31 cellular contexts compared by ENCODE assay signal in genomic region chr3:30872879-30873278, GRCh38. TPM values are rescaled to one million over a fixed set of nuclear protein-coding genes. Genes with fewer than 3 reads are reported as not detected.
"Had no signal": no experiment of that assay in that cellular context is flagged by ENCODE, and none has a peak within 500 bp of the region (broad histone marks: within the 10 kb centered on the region; RNA-seq: fewer than 3 reads in every experiment).

No MANE protein-coding gene starts in this region.

- H3K4me3 Mint-ChIP-seq: activated CD4-positive, alpha-beta memory T cell treated with anti-CD3 and anti-CD28 coated beads, Interleukin-2, amount 10 ng/mL, durations not matched to agents 7 days and 5 days; activated CD4-positive, alpha-beta T cell treated with anti-CD3 and anti-CD28 coated beads for 36 hours; activated CD4-positive, alpha-beta T cell treated with anti-CD3 and anti-CD28 coated beads, Interleukin-2, amount 10 ng/mL, durations not matched to agents 24 days and 14 days; activated naive CD4-positive, alpha-beta T cell treated with anti-CD3 and anti-CD28 coated beads, Interleukin-2, amount 10 ng/mL, durations not matched to agents 7 days and 5 days; activated naive CD8-positive, alpha-beta T cell treated with anti-CD3 and anti-CD28 coated beads, Interleukin-2, amount 10 ng/mL, durations not matched to agents 7 days and 5 days; activated T-cell treated with anti-CD3 and anti-CD28 coated beads, Interleukin-2, amount 50 U/mL, for 24 hours; activated T-cell treated with anti-CD3 and anti-CD28 coated beads, Interleukin-2, amount 50 U/mL, for 72 hours; brain; T-helper 17 cell; T-helper 2 cell treated with Interferon-gamma antibody and Interleukin-4, amounts not matched to agents 5 μg/mL and 100 μg/mL, for 36 hours had no signal

- H3K4me1 Mint-ChIP-seq: activated CD4-positive, alpha-beta memory T cell treated with anti-CD3 and anti-CD28 coated beads, Interleukin-2, amount 10 ng/mL, durations not matched to agents 7 days and 5 days; activated CD4-positive, alpha-beta T cell treated with anti-CD3 and anti-CD28 coated beads for 36 hours; activated CD4-positive, alpha-beta T cell treated with anti-CD3 and anti-CD28 coated beads, Interleukin-2, amount 10 ng/mL, durations not matched to agents 24 days and 14 days; activated naive CD4-positive, alpha-beta T cell treated with anti-CD3 and anti-CD28 coated beads, Interleukin-2, amount 10 ng/mL, durations not matched to agents 7 days and 5 days; activated naive CD8-positive, alpha-beta T cell treated with anti-CD3 and anti-CD28 coated beads, Interleukin-2, amount 10 ng/mL, durations not matched to agents 7 days and 5 days; brain; T-helper 17 cell had no signal

- H3K27me3 ChIP-seq: ascending aorta, breast epithelium, cardiac muscle cell, colonic mucosa, esophagus squamous epithelium, heart left ventricle had no signal

- H3K9me3 Mint-ChIP-seq: activated CD4-positive, alpha-beta memory T cell treated with anti-CD3 and anti-CD28 coated beads, Interleukin-2, amount 10 ng/mL, durations not matched to agents 7 days and 5 days; activated CD4-positive, alpha-beta T cell treated with anti-CD3 and anti-CD28 coated beads, Interleukin-2, amount 10 ng/mL, durations not matched to agents 24 days and 14 days; activated naive CD4-positive, alpha-beta T cell treated with anti-CD3 and anti-CD28 coated beads, Interleukin-2, amount 10 ng/mL, durations not matched to agents 7 days and 5 days; activated naive CD4-positive, alpha-beta T cell treated with anti-CD3 and anti-CD28 coated beads, Interleukin-2, amount 50 U/mL, for 72 hours; activated naive CD8-positive, alpha-beta T cell treated with anti-CD3 and anti-CD28 coated beads, Interleukin-2, amount 10 ng/mL, durations not matched to agents 7 days and 5 days; activated T-cell treated with anti-CD3 and anti-CD28 coated beads, Interleukin-2, amount 50 U/mL, for 24 hours; activated T-cell treated with anti-CD3 and anti-CD28 coated beads, Interleukin-2, amount 50 U/mL, for 72 hours; brain; T-helper 2 cell treated with Interferon-gamma antibody and Interleukin-4, amounts not matched to agents 5 μg/mL and 100 μg/mL, for 36 hours had no signal

- ATAC-seq: activated CD4-positive, alpha-beta T cell treated with anti-CD3 and anti-CD28 coated beads for 36 hours; activated naive CD4-positive, alpha-beta T cell treated with anti-CD3 and anti-CD28 coated beads, Interleukin-2, amount 50 U/mL, for 72 hours; activated T-cell treated with anti-CD3 and anti-CD28 coated beads, Interleukin-2, amount 50 U/mL, for 72 hours; heart left ventricle; T-helper 17 cell had no signal

- H3K4me1 ChIP-seq: breast epithelium, colonic mucosa, heart left ventricle had no signal

- H3K4me3 ChIP-seq: ascending aorta, breast epithelium, cardiac muscle cell, colonic mucosa, esophagus squamous epithelium, heart left ventricle had no signal

- H3K27ac ChIP-seq: ascending aorta, breast epithelium, cardiac muscle cell, colonic mucosa, epithelial cell of prostate, esophagus squamous epithelium, heart left ventricle had no signal

- H3K36me3 Mint-ChIP-seq: activated naive CD4-positive, alpha-beta T cell treated with anti-CD3 and anti-CD28 coated beads, Interleukin-2, amount 10 ng/mL, durations not matched to agents 7 days and 5 days; activated naive CD4-positive, alpha-beta T cell treated with anti-CD3 and anti-CD28 coated beads, Interleukin-2, amount 50 U/mL, for 72 hours; activated naive CD8-positive, alpha-beta T cell treated with anti-CD3 and anti-CD28 coated beads, Interleukin-2, amount 10 ng/mL, durations not matched to agents 7 days and 5 days; brain had no signal

- DNase-seq: activated CD4-positive, alpha-beta memory T cell treated with anti-CD3 and anti-CD28 coated beads, Interleukin-2, amount 10 ng/mL, durations not matched to agents 7 days and 5 days; activated CD4-positive, alpha-beta T cell treated with anti-CD3 and anti-CD28 coated beads for 36 hours; activated CD4-positive, alpha-beta T cell treated with anti-CD3 and anti-CD28 coated beads, Interleukin-2, amount 10 ng/mL, durations not matched to agents 24 days and 14 days; activated CD4-positive, CD25-positive, alpha-beta regulatory T cell; activated CD4-positive, CD25-positive, alpha-beta regulatory T cell treated with anti-CD3 and anti-CD28 coated beads, Interleukin-2, amount 50 U/mL, for 72 hours; activated CD8-positive, alpha-beta memory T cell treated with anti-CD3 and anti-CD28 coated beads, Interleukin-2, amount 50 U/mL, for 48 hours; activated gamma-delta T cell; activated naive CD4-positive, alpha-beta T cell; activated naive CD4-positive, alpha-beta T cell treated with anti-CD3 and anti-CD28 coated beads, Interleukin-2, amount 10 ng/mL, durations not matched to agents 7 days and 5 days; activated naive CD8-positive, alpha-beta T cell treated with anti-CD3 and anti-CD28 coated beads, Interleukin-2, amount 10 ng/mL, durations not matched to agents 7 days and 5 days; activated T-cell treated with anti-CD3 and anti-CD28 coated beads for 4 hours; activated T-cell treated with anti-CD3 and anti-CD28 coated beads, Interleukin-2, amount 50 U/mL, for 24 hours; activated T-cell treated with anti-CD3 and anti-CD28 coated beads, Interleukin-2, amount 50 U/mL, for 72 hours; central memory CD4-positive, alpha-beta T cell; cerebellar nuclear complex; colonic mucosa; effector CD8-positive, alpha-beta T cell; esophagus squamous epithelium; glutamatergic neuron; heart left ventricle; T-helper 1 cell; T-helper 17 cell; T1000 had no signal

- H3K27me3 Mint-ChIP-seq: activated T-cell treated with anti-CD3 and anti-CD28 coated beads, Interleukin-2, amount 50 U/mL, for 24 hours had no signal

- H3K27ac Mint-ChIP-seq: activated CD4-positive, alpha-beta memory T cell treated with anti-CD3 and anti-CD28 coated beads, Interleukin-2, amount 10 ng/mL, durations not matched to agents 7 days and 5 days; activated CD4-positive, alpha-beta T cell treated with anti-CD3 and anti-CD28 coated beads for 36 hours; activated CD4-positive, alpha-beta T cell treated with anti-CD3 and anti-CD28 coated beads, Interleukin-2, amount 10 ng/mL, durations not matched to agents 24 days and 14 days; activated naive CD4-positive, alpha-beta T cell treated with anti-CD3 and anti-CD28 coated beads, Interleukin-2, amount 10 ng/mL, durations not matched to agents 7 days and 5 days; activated naive CD4-positive, alpha-beta T cell treated with anti-CD3 and anti-CD28 coated beads, Interleukin-2, amount 50 U/mL, for 72 hours; activated naive CD8-positive, alpha-beta T cell treated with anti-CD3 and anti-CD28 coated beads, Interleukin-2, amount 10 ng/mL, durations not matched to agents 7 days and 5 days; activated T-cell treated with anti-CD3 and anti-CD28 coated beads, Interleukin-2, amount 50 U/mL, for 24 hours; activated T-cell treated with anti-CD3 and anti-CD28 coated beads, Interleukin-2, amount 50 U/mL, for 72 hours; brain; T-helper 17 cell; T-helper 2 cell treated with Interferon-gamma antibody and Interleukin-4, amounts not matched to agents 5 μg/mL and 100 μg/mL, for 36 hours had no signal

- H3K36me3 ChIP-seq: ascending aorta, breast epithelium, cardiac muscle cell, colonic mucosa, esophagus squamous epithelium, heart left ventricle had no signal

- H3K9me3 ChIP-seq: ascending aorta, breast epithelium, colonic mucosa, esophagus squamous epithelium, heart left ventricle had no signal

RNA-seq across cellular contexts. Expression of gene GADL1, which starts 21.6 kb away (rescaled TPM):
- total RNA-seq: activated CD4-positive, alpha-beta memory T cell treated with anti-CD3 and anti-CD28 coated beads, Interleukin-2, amount 10 ng/mL, durations not matched to agents 7 days and 5 days; activated CD4-positive, alpha-beta T cell treated with anti-CD3 and anti-CD28 coated beads for 36 hours; activated CD4-positive, alpha-beta T cell treated with anti-CD3 and anti-CD28 coated beads, Interleukin-2, amount 10 ng/mL, durations not matched to agents 24 days and 14 days; activated naive CD4-positive, alpha-beta T cell treated with anti-CD3 and anti-CD28 coated beads, Interleukin-2, amount 50 U/mL, for 72 hours; activated naive CD8-positive, alpha-beta T cell treated with anti-CD3 and anti-CD28 coated beads, Interleukin-2, amount 10 ng/mL, durations not matched to agents 7 days and 5 days; activated T-cell treated with anti-CD3 and anti-CD28 coated beads, Interleukin-2, amount 50 U/mL, for 72 hours; ascending aorta; breast epithelium; colonic mucosa; endothelial cell of umbilical vein; esophagus squamous epithelium; T-helper 17 cell had no signal
